8 cellular contexts compared by ENCODE assay signal in the genomic region with DNA sequence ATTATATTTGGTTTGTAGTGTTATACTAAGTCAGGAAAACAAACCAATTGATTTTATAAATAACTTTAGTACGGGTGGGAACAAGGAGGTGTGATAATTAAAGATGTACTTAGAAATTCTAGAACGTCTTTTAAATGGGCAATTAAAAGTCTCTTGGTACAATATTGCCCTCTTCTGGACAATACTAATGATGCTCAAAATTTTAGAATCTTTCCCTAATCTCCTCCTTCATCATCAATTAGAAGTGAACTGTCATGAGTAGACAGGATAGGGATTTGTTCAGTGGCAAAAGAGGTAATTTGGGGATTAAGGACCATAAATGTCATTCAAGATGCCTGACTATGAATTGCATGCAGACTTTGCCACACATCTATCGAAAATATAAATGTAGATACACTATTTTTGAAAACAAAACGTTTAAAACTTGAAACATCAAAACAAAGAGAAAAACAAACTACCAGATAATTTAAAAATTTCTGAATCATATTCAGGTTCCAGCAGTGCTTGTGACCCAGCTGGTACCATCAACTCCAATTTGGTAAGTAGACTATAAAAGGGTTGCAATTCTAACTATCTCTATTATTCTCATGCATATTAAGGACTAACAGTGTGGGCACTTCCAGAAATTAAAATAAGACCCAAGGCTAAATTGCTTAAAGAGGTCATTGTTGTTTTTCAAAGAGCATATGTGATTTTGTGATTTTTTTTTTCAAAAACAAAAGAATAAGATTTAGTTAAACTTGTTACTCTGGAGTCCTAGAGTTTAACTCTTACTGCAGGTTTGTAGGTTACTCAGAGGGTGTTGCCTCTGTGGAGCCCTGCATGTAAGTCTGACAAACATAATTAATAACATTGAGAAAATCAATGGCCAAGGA.
DNase-seq lines count a peak whose midpoint lies in the region; TF ChIP-seq lines count a peak whose summit lies in the region.

No MANE protein-coding gene starts in this region.

- H3K27me3 ChIP-seq in BE2C (no peaks in the 10 kb centered on the region), HL-60 (ENCODE audit: insufficient read depth, poor library complexity, severe bottlenecking) (peaks cover 6% of the 10 kb centered on the region), esophagus muscularis mucosa (no peaks in the 10 kb centered on the region)

- no peak overlapping the region for H3K27ac ChIP-seq in HL-60 (replicated peaks)
- H3K27ac ChIP-seq in esophagus muscularis mucosa (replicated peaks in 1 of 4): no peak overlapping the region

- H3K4me1 ChIP-seq in BE2C (no peaks in the 10 kb centered on the region), esophagus muscularis mucosa (peaks cover 0 to 17% (median 0%) of the 10 kb centered on the region in 4 donors)

- WGBS in esophagus muscularis mucosa: 40% methylated on average over 4 of the region's 4 CpGs

- no peak for TF ChIP-seq POLR2A in esophagus muscularis mucosa (IDR thresholded peaks at IDR 0.05; ENCODE audit: low read depth)

- TF ChIP-seq CTCF in BE2C (IDR thresholded peaks at IDR 0.05; ENCODE audit: low read depth, low read length) (peak; percentile 36; the same call in 1 of the 2 replicates), HL-60 (IDR thresholded peaks at IDR 0.05; ENCODE audit: insufficient read depth, low read length) (peak; percentile 48), esophagus muscularis mucosa (IDR thresholded peaks at IDR 0.05) (peak; percentile 58 to 69 (median 60)), retinal pigment epithelial cell (conservative IDR thresholded peaks at IDR 0.05; ENCODE audit: low read depth, low read length) (peak; percentile 47)

- H3K9me3 ChIP-seq in BE2C (no peaks in the 10 kb centered on the region), esophagus muscularis mucosa (no peaks in the 10 kb centered on the region)

- intact Hi-C loops in esophagus muscularis mucosa (cut with DNase I): loop anchor here (10.0 kb wide), 2 partner anchors 118 to 298 kb away; no protein-coding TSS in a partner anchor

- DNase-seq in BE2C: no peak
- DNase-seq in HL-60 (ENCODE audit: low read depth in 1 of 2, low spot score in 1 of 2): no peak
- DNase-seq in OCI-M1 (lab: John Stamatoyannopoulos, UW): peak; percentile 74
- DNase-seq in esophagus muscularis mucosa (ENCODE audit: extremely low spot score): no peak
- DNase-seq in retinal pigment epithelial cell (ENCODE audit: low read depth): no peak
- DNase-seq in NCI-H2107 (lab: John Stamatoyannopoulos, UW): no peak
- DNase-seq in GOT3 (lab: John Stamatoyannopoulos, UW): no peak
- no peak for DNase-seq in activated CD4-positive, alpha-beta T cell treated with anti-CD3 and anti-CD28 coated beads for 1 hour

- TF ChIP-seq EP300 in esophagus muscularis mucosa (IDR thresholded peaks at IDR 0.05): no peak

- H3K36me3 ChIP-seq in BE2C (no peaks in the 10 kb centered on the region), esophagus muscularis mucosa (peaks cover 0 to 23% (median 0%) of the 10 kb centered on the region in 4 donors)

- no peak overlapping the region for H3K4me3 ChIP-seq in BE2C (ENCODE audit: low read depth, low read length)
- H3K4me3 ChIP-seq in HL-60 (replicated peaks; ENCODE audit: insufficient read depth, low read length): no peak overlapping the region
- no peak overlapping the region for H3K4me3 ChIP-seq in esophagus muscularis mucosa
- H3K4me3 ChIP-seq in retinal pigment epithelial cell (ENCODE audit: low read length): no peak overlapping the region
